Comparison of ENCODE assay signal across 16 cellular contexts in the genomic region with DNA sequence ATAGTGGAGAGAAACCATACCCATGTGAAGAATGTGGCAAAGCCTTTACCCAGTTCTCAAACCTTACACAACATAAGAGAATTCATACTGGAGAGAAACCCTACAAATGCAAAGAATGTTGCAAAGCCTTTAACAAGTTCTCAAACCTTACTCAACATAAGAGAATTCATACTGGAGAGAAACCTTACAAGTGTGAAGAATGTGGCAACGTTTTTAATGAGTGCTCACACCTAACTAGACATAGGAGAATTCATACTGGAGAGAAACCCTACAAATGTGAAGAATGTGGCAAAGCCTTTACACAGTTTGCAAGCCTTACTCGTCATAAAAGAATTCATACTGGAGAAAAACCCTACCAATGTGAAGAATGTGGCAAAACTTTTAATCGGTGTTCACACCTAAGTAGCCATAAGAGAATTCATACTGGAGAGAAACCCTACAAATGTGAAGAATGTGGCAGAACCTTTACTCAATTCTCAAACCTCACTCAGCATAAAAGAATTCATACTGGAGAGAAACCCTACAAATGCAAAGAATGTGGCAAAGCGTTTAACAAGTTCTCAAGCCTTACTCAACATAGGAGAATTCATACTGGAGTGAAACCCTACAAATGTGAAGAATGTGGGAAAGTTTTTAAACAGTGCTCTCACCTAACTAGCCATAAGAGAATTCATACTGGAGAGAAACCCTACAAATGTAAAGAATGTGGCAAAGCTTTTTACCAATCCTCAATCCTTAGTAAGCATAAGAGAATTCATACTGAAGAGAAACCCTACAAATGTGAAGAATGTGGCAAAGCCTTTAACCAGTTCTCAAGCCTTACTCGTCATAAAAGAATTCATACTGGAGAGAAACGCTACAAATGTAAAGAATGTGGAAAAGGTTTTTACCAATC.
A peak's percentile ranks its signal among the peaks of the same experiment; 100 is the strongest.
DNase-seq lines count a peak whose midpoint lies in the region; ATAC-seq and TF ChIP-seq lines count a peak whose summit lies in the region.
"Had no signal": no experiment of that assay in that cellular context is flagged by ENCODE, and none has a peak within 500 bp of the region (broad histone marks: within the 10 kb centered on the region; RNA-seq: fewer than 3 reads in every experiment).

No MANE protein-coding gene starts in this region.

- DNase-seq in activated CD4-positive, alpha-beta T cell treated with anti-CD3 and anti-CD28 coated beads, Interleukin-2, amount 10 ng/mL, durations not matched to agents 24 days and 14 days, result peak; percentile 7
- DNase-seq in activated CD4-positive, alpha-beta T cell treated with anti-CD3 and anti-CD28 coated beads for 36 hours, result no peak
- DNase-seq in OCI-M1 (lab: John Stamatoyannopoulos, UW) (peak; percentile 40), erythroblast (lab: John Stamatoyannopoulos, UW) (peak; percentile 12 to 32), DMS153 (lab: John Stamatoyannopoulos, UW) (no peak)
- no peak for DNase-seq in stimulated activated CD4-positive, alpha-beta T cell treated with anti-CD3 and anti-CD28 coated beads, Interleukin-1b, Interleukin-23, amount 100 ng/mL, for 48 hours
- no peak for DNase-seq in stimulated activated CD4-positive, alpha-beta T cell treated with anti-CD3 and anti-CD28 coated beads, Interleukin-4, amount 100 ng/mL, for 1 hour
- DNase-seq: activated CD4-positive, alpha-beta memory T cell treated with anti-CD3 and anti-CD28 coated beads, Interleukin-2, amount 10 ng/mL, durations not matched to agents 7 days and 5 days; activated T-cell treated with anti-CD3 and anti-CD28 coated beads, Interleukin-2, amount 50 U/mL, for 72 hours; CD4-positive, alpha-beta T cell; effector CD8-positive, alpha-beta T cell; stomach had no signal

- intact Hi-C loops in activated CD4-positive, alpha-beta T cell treated with anti-CD3 and anti-CD28 coated beads, Interleukin-2, amount 10 ng/mL, durations not matched to agents 24 days and 14 days (cut with micrococcal nuclease), result no loop called here
- intact Hi-C loops in activated CD4-positive, alpha-beta T cell treated with anti-CD3 and anti-CD28 coated beads for 36 hours (cut with DNase I, micrococcal nuclease), result no loop called here

- H3K27me3 Mint-ChIP-seq in activated CD4-positive, alpha-beta T cell treated with anti-CD3 and anti-CD28 coated beads, Interleukin-2, amount 10 ng/mL, durations not matched to agents 24 days and 14 days, result no peaks in the 10 kb centered on the region
- H3K27me3 Mint-ChIP-seq in activated CD4-positive, alpha-beta T cell treated with anti-CD3 and anti-CD28 coated beads for 36 hours, result no peaks in the 10 kb centered on the region
- H3K27me3 Mint-ChIP-seq: activated CD4-positive, alpha-beta memory T cell treated with anti-CD3 and anti-CD28 coated beads, Interleukin-2, amount 10 ng/mL, durations not matched to agents 7 days and 5 days; CD4-positive, alpha-beta T cell had no signal

- H3K36me3 ChIP-seq in subcutaneous abdominal adipose tissue (ENCODE audit: control insufficient read depth in 5 of 5, insufficient read depth in 5 of 5, low read length in 5 of 5), result peaks cover 19 to 76% (median 23%) of the 10 kb centered on the region in 5 donors
- H3K36me3 ChIP-seq: neutrophil had no signal

- H3K36me3 Mint-ChIP-seq in activated CD4-positive, alpha-beta T cell treated with anti-CD3 and anti-CD28 coated beads, Interleukin-2, amount 10 ng/mL, durations not matched to agents 24 days and 14 days (ENCODE audit: low read depth), result peaks cover 32% of the 10 kb centered on the region
- H3K36me3 Mint-ChIP-seq in activated CD4-positive, alpha-beta T cell treated with anti-CD3 and anti-CD28 coated beads for 36 hours (ENCODE audit: low read depth), result peaks cover 70% of the 10 kb centered on the region

- no peak for TF ChIP-seq POLR2A in erythroblast (IDR thresholded peaks at IDR 0.05; ENCODE audit: low read length)

- ATAC-seq in activated CD4-positive, alpha-beta T cell treated with anti-CD3 and anti-CD28 coated beads for 36 hours, result no peak
- ATAC-seq: activated T-cell treated with anti-CD3 and anti-CD28 coated beads, Interleukin-2, amount 50 U/mL, for 72 hours had no signal

- H3K9me3 Mint-ChIP-seq in activated CD4-positive, alpha-beta T cell treated with anti-CD3 and anti-CD28 coated beads, Interleukin-2, amount 10 ng/mL, durations not matched to agents 24 days and 14 days, result peaks cover 25% of the 10 kb centered on the region
- H3K9me3 Mint-ChIP-seq in activated CD4-positive, alpha-beta T cell treated with anti-CD3 and anti-CD28 coated beads for 36 hours (ENCODE audit: low read depth), result peaks cover 51% of the 10 kb centered on the region

- no peak overlapping the region for H3K4me3 Mint-ChIP-seq in activated CD4-positive, alpha-beta T cell treated with anti-CD3 and anti-CD28 coated beads, Interleukin-2, amount 10 ng/mL, durations not matched to agents 24 days and 14 days
- H3K4me3 Mint-ChIP-seq in activated CD4-positive, alpha-beta T cell treated with anti-CD3 and anti-CD28 coated beads for 36 hours, result no peak overlapping the region
- H3K4me3 Mint-ChIP-seq: activated CD4-positive, alpha-beta memory T cell treated with anti-CD3 and anti-CD28 coated beads, Interleukin-2, amount 10 ng/mL, durations not matched to agents 7 days and 5 days; activated T-cell treated with anti-CD3 and anti-CD28 coated beads, Interleukin-2, amount 50 U/mL, for 72 hours; CD4-positive, alpha-beta T cell had no signal

- no peaks in the 10 kb centered on the region for H3K27me3 ChIP-seq in subcutaneous abdominal adipose tissue (ENCODE audit: control insufficient read depth in 5 of 5, insufficient read depth in 4 of 5, low read length in 5 of 5)
- H3K27me3 ChIP-seq: neutrophil, right atrium auricular region, stomach had no signal

- no peak overlapping the region for H3K9ac ChIP-seq in subcutaneous abdominal adipose tissue (ENCODE audit: low read length in 5 of 5)

- peaks cover 78 to 97% (median 89%) of the 10 kb centered on the region in 5 donors for H3K9me3 ChIP-seq in subcutaneous abdominal adipose tissue (ENCODE audit: control insufficient read depth in 5 of 5, low read length in 5 of 5)

- H3K27ac Mint-ChIP-seq in activated CD4-positive, alpha-beta T cell treated with anti-CD3 and anti-CD28 coated beads, Interleukin-2, amount 10 ng/mL, durations not matched to agents 24 days and 14 days, result no peak overlapping the region
- H3K27ac Mint-ChIP-seq in activated CD4-positive, alpha-beta T cell treated with anti-CD3 and anti-CD28 coated beads for 36 hours, result no peak overlapping the region
- H3K27ac Mint-ChIP-seq: activated CD4-positive, alpha-beta memory T cell treated with anti-CD3 and anti-CD28 coated beads, Interleukin-2, amount 10 ng/mL, durations not matched to agents 7 days and 5 days; activated T-cell treated with anti-CD3 and anti-CD28 coated beads, Interleukin-2, amount 50 U/mL, for 72 hours; CD4-positive, alpha-beta T cell had no signal

- no peak overlapping the region for H3K27ac ChIP-seq in subcutaneous abdominal adipose tissue (ENCODE audit: low read depth, low read length)
- H3K27ac ChIP-seq: neutrophil, right atrium auricular region, RWPE1, stomach had no signal

- peak overlapping the region; percentile 26 to 59 (median 50) for H3K4me3 ChIP-seq in subcutaneous abdominal adipose tissue (ENCODE audit: low read depth in 1 of 5, low read length in 5 of 5)
- H3K4me3 ChIP-seq: right atrium auricular region, stomach had no signal

- H3K4me1 ChIP-seq in subcutaneous abdominal adipose tissue (ENCODE audit: control insufficient read depth in 5 of 5, insufficient read depth in 5 of 5, low read length in 5 of 5), result no peaks in the 10 kb centered on the region
- H3K4me1 ChIP-seq: right atrium auricular region, stomach had no signal

- CTCF ChIA-PET in activated CD4-positive, alpha-beta T cell treated with anti-CD3 and anti-CD28 coated beads for 36 hours (lab: Charles Lee), result no interaction called here

- POLR2A ChIA-PET in activated CD4-positive, alpha-beta T cell treated with anti-CD3 and anti-CD28 coated beads for 36 hours (lab: Charles Lee), result no interaction called here

- H3K4me1 Mint-ChIP-seq in activated CD4-positive, alpha-beta T cell treated with anti-CD3 and anti-CD28 coated beads, Interleukin-2, amount 10 ng/mL, durations not matched to agents 24 days and 14 days, result no peaks in the 10 kb centered on the region
- H3K4me1 Mint-ChIP-seq in activated CD4-positive, alpha-beta T cell treated with anti-CD3 and anti-CD28 coated beads for 36 hours, result no peaks in the 10 kb centered on the region
- H3K4me1 Mint-ChIP-seq: activated CD4-positive, alpha-beta memory T cell treated with anti-CD3 and anti-CD28 coated beads, Interleukin-2, amount 10 ng/mL, durations not matched to agents 7 days and 5 days had no signal

Comparison
In these comparisons a context has a peak if more than half of its experiments do, and no peak if none do; other contexts are left out.
1. DNase-seq: peak in activated CD4-positive, alpha-beta T cell treated with anti-CD3 and anti-CD28 coated beads, Interleukin-2, amount 10 ng/mL, durations not matched to agents 24 days and 14 days (single experiment), OCI-M1 (single experiment) and erythroblast (2 of 2); none in activated CD4-positive, alpha-beta T cell treated with anti-CD3 and anti-CD28 coated beads for 36 hours (single experiment), stimulated activated CD4-positive, alpha-beta T cell treated with anti-CD3 and anti-CD28 coated beads, Interleukin-1b, Interleukin-23, amount 100 ng/mL, for 48 hours (single experiment), stimulated activated CD4-positive, alpha-beta T cell treated with anti-CD3 and anti-CD28 coated beads, Interleukin-4, amount 100 ng/mL, for 1 hour (single experiment) and DMS153 (single experiment).